ENCODE assay signal across 10 cellular contexts in genomic region chr11:47234669-47235075, GRCh38. TPM values are rescaled to one million over a fixed set of nuclear protein-coding genes. Genes with fewer than 3 reads are reported as not detected.
DNase-seq lines count a peak whose midpoint lies in the region; ATAC-seq, FAIRE-seq and TF ChIP-seq lines count a peak whose summit lies in the region.
"Had no signal": no experiment of that assay in that cellular context is flagged by ENCODE, and none has a peak within 500 bp of the region (broad histone marks: within the 10 kb centered on the region; RNA-seq: fewer than 3 reads in every experiment).

No MANE protein-coding gene starts in this region.

- H3K27ac ChIP-seq in PC-3 (ENCODE audit: low read length) (peak overlapping the region; percentile 91), lower lobe of right lung (peak overlapping the region; percentile 13)
- H3K27ac ChIP-seq: BLaER1 treated with 17β-estradiol and CSF1 and Interleukin-3, amounts not matched to agents 10 nM and 100 nM had no signal

- FAIRE-seq in GM12892 (lab: Jason Lieb, UNC), result no peak
- FAIRE-seq: endothelial cell of umbilical vein had no signal

- peaks cover 8% of the 10 kb centered on the region for H3K36me3 Mint-ChIP-seq in activated naive CD8-positive, alpha-beta T cell
- peaks cover 30 to 45% of the 10 kb centered on the region in 2 donors for H3K36me3 Mint-ChIP-seq in CD14-positive monocyte

- H3K9ac ChIP-seq in PC-3 (ENCODE audit: low read length), result peak overlapping the region; percentile 54

- no peaks in the 10 kb centered on the region for H3K9me2 ChIP-seq in PC-3 (replicated peaks; ENCODE audit: low read length)

- no peaks in the 10 kb centered on the region for H3K9me3 Mint-ChIP-seq in activated naive CD8-positive, alpha-beta T cell (ENCODE audit: low read depth)
- no peaks in the 10 kb centered on the region for H3K9me3 Mint-ChIP-seq in CD14-positive monocyte

- H3K4me3 ChIP-seq in PC-3 (ENCODE audit: low read length) (peak overlapping the region; percentile 63), lower lobe of right lung (no peak overlapping the region)
- H3K4me3 ChIP-seq: BLaER1 treated with 17β-estradiol and CSF1 and Interleukin-3, amounts not matched to agents 10 nM and 100 nM had no signal

- H3K27me3 ChIP-seq in PC-3 (ENCODE audit: low read length) (no peaks in the 10 kb centered on the region), lower lobe of right lung (ENCODE audit: low read depth) (no peaks in the 10 kb centered on the region)
- H3K27me3 ChIP-seq: BLaER1 treated with 17β-estradiol and CSF1 and Interleukin-3, amounts not matched to agents 10 nM and 100 nM had no signal

- peaks cover 5% of the 10 kb centered on the region for H3F3A ChIP-seq in PC-3 (ENCODE audit: low read length, unreplicated experiment)

- POLR2A ChIA-PET in PC-3 (lab: Charles Lee; ENCODE audit: unreplicated experiment), result interaction anchor here (1.3 kb wide), 1 partner anchor 20 kb away, joined by 5 read pairs; the partner anchor contains the start of gene DDB2

- TSS peak; percentile 22 for BruUV-seq in PC-3 (replicated peaks; lab: Mats Ljungman, UMichigan)

- peak; percentile 71 for ATAC-seq in PC-3
- peak; percentile 67 to 81 for ATAC-seq in lower lobe of right lung
- no peak for ATAC-seq in HG03378 (IDR thresholded peaks at IDR 0.05; ENCODE audit: unreplicated experiment)

- H3K4me1 Mint-ChIP-seq in activated naive CD8-positive, alpha-beta T cell (ENCODE audit: low read depth), result peaks cover 30% of the 10 kb centered on the region
- H3K4me1 Mint-ChIP-seq in CD14-positive monocyte, result no peaks in the 10 kb centered on the region

- no peak for TF ChIP-seq POLR2A in GM12892 (IDR thresholded peaks at IDR 0.05; ENCODE audit: low read depth, low read length)

- TF ChIP-seq CTCF in PC-3 (conservative IDR thresholded peaks at IDR 0.05; ENCODE audit: low read depth, low read length) (no peak), lower lobe of right lung (IDR thresholded peaks at IDR 0.05) (no peak), CD14-positive monocyte (IDR thresholded peaks at IDR 0.05) (no peak)

- no peaks in the 10 kb centered on the region for H4K20me1 ChIP-seq in PC-3 (ENCODE audit: low read length)

- H3K36me3 ChIP-seq in PC-3 (ENCODE audit: low read depth, low read length), result peaks cover 3% of the 10 kb centered on the region; the same call in 1 of the 2 replicates
- peaks cover 53% of the 10 kb centered on the region for H3K36me3 ChIP-seq in lower lobe of right lung

- H3K27me3 Mint-ChIP-seq in activated naive CD8-positive, alpha-beta T cell, result no peaks in the 10 kb centered on the region
- H3K27me3 Mint-ChIP-seq in CD14-positive monocyte (ENCODE audit: low read depth in 3 of 3), result no peaks in the 10 kb centered on the region

- H3K4me1 ChIP-seq in PC-3 (ENCODE audit: insufficient read depth, low read length) (peaks cover 43% of the 10 kb centered on the region), lower lobe of right lung (peaks cover 14% of the 10 kb centered on the region)

- H3K27ac Mint-ChIP-seq in activated naive CD8-positive, alpha-beta T cell, result peak overlapping the region; percentile 93
- H3K27ac Mint-ChIP-seq in CD14-positive monocyte, result peak overlapping the region in 2 of 7 donors; percentile 29 to 38

- intact Hi-C loops in PC-3 (cut with micrococcal nuclease) (loop anchor here (1.0 kb wide), 3 partner anchors 18 to 121 kb away; no protein-coding TSS in a partner anchor), lower lobe of right lung (cut with DNase I) (no loop called here), CD14-positive monocyte (cut with micrococcal nuclease) (no loop called here)

- DNase-seq in A172 (ENCODE audit: low spot score) (peak; percentile 85), PC-3 (peak; percentile 89), lower lobe of right lung (peak; percentile 59), GM12892 (ENCODE audit: insufficient read length) (no peak), CD14-positive monocyte (ENCODE audit: low spot score) (no peak), HK-2 (ENCODE audit: unreplicated experiment) (no peak)

- CTCF ChIA-PET in PC-3 (lab: Charles Lee), result interaction anchor here (1.2 to 2.6 kb wide), 3 partner anchors 20 to 56 kb away, joined by 3 to 33 read pairs (median 10); partner anchors contain the start of gene DDB2

- H2AFZ ChIP-seq in PC-3 (ENCODE audit: low read length), result peak overlapping the region; percentile 40

- peak overlapping the region; percentile 77 for H3K4me3 Mint-ChIP-seq in activated naive CD8-positive, alpha-beta T cell
- H3K4me3 Mint-ChIP-seq in CD14-positive monocyte, result no peak overlapping the region

- H3K4me2 ChIP-seq in PC-3 (ENCODE audit: low read length), result peak overlapping the region; percentile 81
- H3K4me2 ChIP-seq: BLaER1 treated with 17β-estradiol and CSF1 and Interleukin-3, amounts not matched to agents 10 nM and 100 nM had no signal

- H3K79me2 ChIP-seq in PC-3 (ENCODE audit: low read length), result 0 out of 2 replicates have a peak, but pooled peaks cover 4% of the 10 kb centered on the region

- H3K9me3 ChIP-seq in PC-3 (ENCODE audit: low read length) (no peaks in the 10 kb centered on the region), lower lobe of right lung (no peaks in the 10 kb centered on the region)
- H3K9me3 ChIP-seq: BLaER1 treated with 17β-estradiol and CSF1 and Interleukin-3, amounts not matched to agents 10 nM and 100 nM had no signal

RNA-seq across cellular contexts. Expression of gene ACP2, which starts 13.9 kb away (rescaled TPM):
- total RNA-seq in A172 (2014; rRNA removed; shearing (Covaris generic)), result 24.6 and 29.9 TPM in 2 replicates
- total RNA-seq in PC-3 (2014; rRNA removed), result 24.2 and 26.6 TPM in 2 replicates
- total RNA-seq in lower lobe of right lung, result 33.0 TPM
- polyA plus RNA-seq in GM12892 (2012; ENCODE audit: missing spikeins), result 7.1 TPM
- 10 to 100 TPM; 13.1 to 20.5 TPM for polyA plus RNA-seq in CD14-positive monocyte

RNA-seq across cellular contexts. Expression of gene DDB2, which starts 19.9 kb away (rescaled TPM):
- 86.1 and 110 TPM in 2 replicates for total RNA-seq in A172 (2014; rRNA removed; shearing (Covaris generic))
- total RNA-seq in PC-3 (2014; rRNA removed), result 45.4 and 54.5 TPM in 2 replicates
- total RNA-seq in lower lobe of right lung, result 37.5 TPM
- 130 TPM for polyA plus RNA-seq in GM12892 (2012; ENCODE audit: missing spikeins)
- polyA plus RNA-seq in CD14-positive monocyte, result 1 to 10 TPM; 5.9 to 9.0 TPM

RNA-seq across cellular contexts. Expression of gene NR1H3, which starts 23.1 kb away (rescaled TPM):
- total RNA-seq in A172 (2014; rRNA removed; shearing (Covaris generic)), result 18.1 and 23.5 TPM in 2 replicates
- 14.2 and 31.6 TPM in 2 replicates for total RNA-seq in PC-3 (2014; rRNA removed)
- 49.2 TPM for total RNA-seq in lower lobe of right lung
- polyA plus RNA-seq in GM12892 (2012; ENCODE audit: missing spikeins), result 3.0 TPM
- polyA plus RNA-seq in CD14-positive monocyte, result 1 to 10 TPM; 4.4 to 9.3 TPM

RNA-seq across cellular contexts. Expression of gene MADD, which starts 35.3 kb away (rescaled TPM):
- 16.5 and 23.1 TPM in 2 replicates for total RNA-seq in A172 (2014; rRNA removed; shearing (Covaris generic))
- 23.1 and 26.4 TPM in 2 replicates for total RNA-seq in PC-3 (2014; rRNA removed)
- 53.7 TPM for total RNA-seq in lower lobe of right lung
- polyA plus RNA-seq in GM12892 (2012; ENCODE audit: missing spikeins), result 12.3 TPM
- 10 to 100 TPM in 1 of 2 donors, 1 to 10 TPM in 1; 6.4 to 12.2 TPM for polyA plus RNA-seq in CD14-positive monocyte

RNA-seq across cellular contexts. Expression of gene PACSIN3, which starts 48.4 kb away (rescaled TPM):
- total RNA-seq in A172 (2014; rRNA removed; shearing (Covaris generic)), result 28.7 and 32.2 TPM in 2 replicates
- 83.9 and 129 TPM in 2 replicates for total RNA-seq in PC-3 (2014; rRNA removed)
- total RNA-seq in lower lobe of right lung, result 28.6 TPM
- 1.2 TPM for polyA plus RNA-seq in GM12892 (2012; ENCODE audit: missing spikeins)
- not detected for polyA plus RNA-seq in CD14-positive monocyte

Comparison
In these comparisons a context has a peak if more than half of its experiments do, and no peak if none do; other contexts are left out.
1. DNase-seq: peak in A172 (single experiment), PC-3 (single experiment) and lower lobe of right lung (single experiment); none in GM12892 (single experiment), CD14-positive monocyte (single experiment) and HK-2 (single experiment).